ENCODE assay signal across 8 cellular contexts in the genomic region with DNA sequence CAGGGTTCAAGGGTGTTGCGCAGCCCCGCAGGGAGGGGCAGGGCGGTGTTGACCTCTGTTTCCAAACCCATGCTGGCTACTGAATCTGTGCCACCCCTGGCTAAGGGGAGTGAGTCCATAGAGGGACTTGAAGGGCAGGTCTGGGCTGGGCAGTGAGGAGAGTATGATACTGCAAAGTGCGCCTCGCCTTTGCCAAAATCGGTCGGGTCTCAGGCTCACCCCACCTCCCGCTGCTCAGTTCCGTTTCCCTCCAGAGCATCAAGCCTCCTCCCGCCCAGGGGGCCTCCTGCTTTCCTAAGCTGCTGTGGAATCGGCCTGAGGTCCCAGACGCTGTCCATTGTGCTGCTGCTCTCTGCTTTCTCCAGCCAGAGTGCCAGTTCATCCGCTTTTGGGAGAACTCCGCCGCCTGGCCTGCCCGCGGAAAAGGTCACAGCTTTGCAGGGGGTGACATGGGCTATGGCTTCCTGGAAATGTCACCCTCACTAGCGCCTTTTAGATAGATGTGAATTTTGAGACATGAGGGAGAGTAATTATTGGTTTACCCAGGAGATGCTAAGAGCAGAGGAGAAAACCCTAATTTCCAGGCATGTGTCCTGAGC.
DNase-seq lines count a peak whose midpoint lies in the region; ATAC-seq and TF ChIP-seq lines count a peak whose summit lies in the region.

No MANE protein-coding gene starts in this region.

- TF ChIP-seq CTCF in testis (IDR thresholded peaks at IDR 0.05), result no peak

- 3 to 6% methylated on average over 15 to 18 of the region's 18 CpGs for WGBS in testis, 2 donors

- peak; percentile 24 for DNase-seq in Caki2 (ENCODE audit: low read depth)
- no peak for DNase-seq in NT2/D1 (ENCODE audit: low read depth, low spot score)
- DNase-seq in central memory CD8-positive, alpha-beta T cell (ENCODE audit: low spot score in 2 of 2), result no peak
- DNase-seq in left kidney (ENCODE audit: low read depth, low spot score), result peak; percentile 66
- peak; percentile 43 for DNase-seq in testis
- DNase-seq in sciatic nerve (ENCODE audit: low spot score), result no peak

- H3K36me3 ChIP-seq in NT2/D1 (ENCODE audit: insufficient read depth, insufficient read length, low read length) (peaks cover 44% of the 10 kb centered on the region), testis (ENCODE audit: low read depth, missing control alignments) (no peaks in the 10 kb centered on the region)

- in situ Hi-C loops in Caki2 (cut with HindIII; ENCODE audit: low pct_unique_long_range_greater_than_20kb, low sequenced_read_pairs), result no loop called here

- H3K27ac Mint-ChIP-seq in central memory CD8-positive, alpha-beta T cell (ENCODE audit: low read depth), result peak overlapping the region; percentile 87

- H3K4me1 ChIP-seq in NT2/D1 (ENCODE audit: insufficient read depth, insufficient read length) (peaks cover 2% of the 10 kb centered on the region), testis (peaks cover 9% of the 10 kb centered on the region)

- ATAC-seq in GM21825 (IDR thresholded peaks at IDR 0.05; ENCODE audit: unreplicated experiment), result peak; percentile 3
- ATAC-seq in central memory CD8-positive, alpha-beta T cell (replicated peaks; ENCODE audit: extremely low read depth, poor library complexity, severe bottlenecking), result peak; percentile 4
- no peak for ATAC-seq in sciatic nerve
- ATAC-seq in HG03565 (IDR thresholded peaks at IDR 0.05; ENCODE audit: unreplicated experiment), result no peak

- H3K36me3 Mint-ChIP-seq in central memory CD8-positive, alpha-beta T cell (ENCODE audit: insufficient read depth), result peaks cover 16% of the 10 kb centered on the region

- H3K27me3 Mint-ChIP-seq in central memory CD8-positive, alpha-beta T cell, result no peaks in the 10 kb centered on the region

- H3K4me1 Mint-ChIP-seq in central memory CD8-positive, alpha-beta T cell, result peaks cover 42% of the 10 kb centered on the region

- H3K4me3 Mint-ChIP-seq in central memory CD8-positive, alpha-beta T cell, result peak overlapping the region; percentile 88

- H3K27me3 ChIP-seq in NT2/D1 (ENCODE audit: insufficient read depth, insufficient read length), result no peaks in the 10 kb centered on the region
- H3K27me3 ChIP-seq in testis, result no peaks in the 10 kb centered on the region

- H3K9me3 Mint-ChIP-seq in central memory CD8-positive, alpha-beta T cell, result no peaks in the 10 kb centered on the region

- H3K4me3 ChIP-seq in NT2/D1 (ENCODE audit: insufficient read length, low read depth) (peak overlapping the region; percentile 93), testis (peak overlapping the region; percentile 69 to 92)

- H3K9ac ChIP-seq in NT2/D1 (ENCODE audit: insufficient read length, low read depth), result peak overlapping the region; percentile 98

- H3K27ac ChIP-seq in testis, result peak overlapping the region; percentile 81 to 91

- H3K9me3 ChIP-seq in NT2/D1 (ENCODE audit: insufficient read depth, low read length) (0 out of 2 replicates have a peak, but pooled peaks cover 5% of the 10 kb centered on the region), testis (no peaks in the 10 kb centered on the region)

- intact Hi-C loops in testis (cut with DNase I; ENCODE audit: low total_unique reads) (no loop called here), sciatic nerve (cut with DNase I) (no loop called here)

- TF ChIP-seq POLR2A in testis (IDR thresholded peaks at IDR 0.05), result no peak

Comparison
In these comparisons a context has a peak if more than half of its experiments do, and no peak if none do; other contexts are left out.
1. DNase-seq: peak in Caki2 (single experiment), left kidney (single experiment) and testis (single experiment); none in NT2/D1 (single experiment), central memory CD8-positive, alpha-beta T cell (0 of 2) and sciatic nerve (single experiment).
2. ATAC-seq: peak in GM21825 (single experiment) and central memory CD8-positive, alpha-beta T cell (single experiment); none in sciatic nerve (single experiment) and HG03565 (single experiment).